9 cellular contexts compared by ENCODE assay signal in the genomic region with DNA sequence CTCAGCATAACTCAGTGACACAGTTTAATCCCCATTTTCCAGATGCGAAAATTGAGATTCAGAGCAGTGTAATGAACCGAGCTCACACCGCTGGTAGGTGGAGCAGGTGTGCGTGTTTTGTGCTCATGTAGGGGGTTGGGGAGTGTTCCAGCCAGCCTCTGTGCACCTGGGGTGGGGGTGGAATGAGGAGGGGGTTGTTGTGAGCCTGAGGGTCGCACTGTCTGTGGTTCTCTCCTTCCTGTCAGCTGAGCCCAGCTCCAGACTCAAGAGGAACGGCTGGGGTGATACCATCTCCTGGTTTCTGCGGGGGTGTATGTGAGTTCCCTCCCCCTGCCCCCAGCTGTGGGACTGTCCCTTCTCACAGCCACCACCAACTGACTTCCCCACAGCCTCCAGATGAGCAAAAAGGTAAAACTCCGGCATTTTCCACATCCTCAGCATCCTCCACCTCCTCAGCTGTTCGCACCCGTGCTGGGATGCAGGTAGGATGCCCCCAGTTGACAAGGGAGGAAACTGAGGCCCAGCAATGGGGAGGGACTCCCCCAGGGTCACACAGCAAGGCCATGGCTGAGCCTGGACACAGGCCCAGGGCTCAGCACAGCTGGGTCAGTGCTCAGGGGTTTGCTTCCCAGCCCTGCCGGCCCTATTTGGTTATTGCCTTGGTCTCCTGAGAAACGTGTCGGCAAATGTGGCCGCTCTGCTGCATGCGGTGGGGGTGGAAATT. TPM values are rescaled to one million over a fixed set of nuclear protein-coding genes. Genes with fewer than 3 reads are reported as not detected.
A peak's percentile ranks its signal among the peaks of the same experiment; 100 is the strongest.
DNase-seq lines count a peak whose midpoint lies in the region; ATAC-seq, FAIRE-seq and TF ChIP-seq lines count a peak whose summit lies in the region.
"Had no signal": no experiment of that assay in that cellular context is flagged by ENCODE, and none has a peak within 500 bp of the region (broad histone marks: within the 10 kb centered on the region; RNA-seq: fewer than 3 reads in every experiment).

No MANE protein-coding gene starts in this region.

- H3K27ac ChIP-seq in OCI-LY7 (ENCODE audit: low read depth, low read length, poor library complexity, severe bottlenecking) = peak overlapping the region; percentile 95

- no peaks in the 10 kb centered on the region for H3K27me3 Mint-ChIP-seq in natural killer cell treated with Interleukin-12 subunit alpha and Interleukin-12 subunit beta and Interleukin-15 and Interleukin-18, amount 100 ng/mL, for 72 hours
- peaks cover 4% of the 10 kb centered on the region for H3K27me3 Mint-ChIP-seq in type B pancreatic cell

- peaks cover 4% of the 10 kb centered on the region for H3K36me3 Mint-ChIP-seq in natural killer cell treated with Interleukin-12 subunit alpha and Interleukin-12 subunit beta and Interleukin-15 and Interleukin-18, amount 100 ng/mL, for 72 hours
- no peaks in the 10 kb centered on the region for H3K36me3 Mint-ChIP-seq in type B pancreatic cell

- no peaks in the 10 kb centered on the region for H3K9me2 ChIP-seq in OCI-LY7 (ENCODE audit: insufficient read depth, low read length)

- H2AFZ ChIP-seq in OCI-LY7 (ENCODE audit: low read length) = no peak overlapping the region

- peak overlapping the region; percentile 88 for H3K4me3 ChIP-seq in OCI-LY7 (ENCODE audit: low read depth, low read length, poor library complexity, severe bottlenecking)

- H3K9me3 Mint-ChIP-seq in natural killer cell treated with Interleukin-12 subunit alpha and Interleukin-12 subunit beta and Interleukin-15 and Interleukin-18, amount 100 ng/mL, for 72 hours = no peaks in the 10 kb centered on the region
- H3K9me3 Mint-ChIP-seq in type B pancreatic cell = no peaks in the 10 kb centered on the region

- intact Hi-C loops in OCI-LY7 (cut with micrococcal nuclease; ENCODE audit: unreplicated experiment) = loop anchor here (1.0 to 5.0 kb wide), 3 partner anchors 12 to 291 kb away; a partner anchor contains a TSS

- peaks cover 33% of the 10 kb centered on the region for H3K36me3 ChIP-seq in OCI-LY7 (ENCODE audit: insufficient read depth, low read length)

- peaks cover 69% of the 10 kb centered on the region for H3K4me1 ChIP-seq in OCI-LY7 (ENCODE audit: insufficient read depth, low read length, poor library complexity, severe bottlenecking)

- no peak for FAIRE-seq in frontal cortex (lab: Jason Lieb, UNC)
- FAIRE-seq: A204.1 had no signal

- ATAC-seq in natural killer cell treated with Interleukin-12 subunit alpha and Interleukin-12 subunit beta and Interleukin-15 and Interleukin-18, amount 100 ng/mL, for 72 hours = peak; percentile 53 to 61
- ATAC-seq in HG03097 (IDR thresholded peaks at IDR 0.05; ENCODE audit: low FRiP score, unreplicated experiment) = no peak

- POLR2A ChIA-PET in OCI-LY7 (lab: Charles Lee) = interaction anchor here (0.6 kb wide), 2 partner anchors 19 to 89 kb away, joined by 3 read pairs; no protein-coding TSS in a partner anchor

- peaks cover 46% of the 10 kb centered on the region for H3K79me2 ChIP-seq in OCI-LY7 (ENCODE audit: insufficient read depth, low read depth, low read length)

- H3K27ac Mint-ChIP-seq in natural killer cell treated with Interleukin-12 subunit alpha and Interleukin-12 subunit beta and Interleukin-15 and Interleukin-18, amount 100 ng/mL, for 72 hours = peak overlapping the region; percentile 88 to 91
- H3K27ac Mint-ChIP-seq in type B pancreatic cell = no peak overlapping the region

- peaks cover 35 to 37% of the 10 kb centered on the region in 2 donors for H3K4me1 Mint-ChIP-seq in natural killer cell treated with Interleukin-12 subunit alpha and Interleukin-12 subunit beta and Interleukin-15 and Interleukin-18, amount 100 ng/mL, for 72 hours (ENCODE audit: low read depth in 2 of 2)
- peaks cover 7% of the 10 kb centered on the region for H3K4me1 Mint-ChIP-seq in type B pancreatic cell (ENCODE audit: unreplicated experiment)

- H3K4me2 ChIP-seq in OCI-LY7 (ENCODE audit: low read length) = peak overlapping the region; percentile 93

- DNase-seq in DMS53 (lab: John Stamatoyannopoulos, UW) (peak; percentile 57), DMS53 treated with DMSO at 0.1 percent for 48 hours (lab: John Stamatoyannopoulos, UW; ENCODE audit: unreplicated experiment) (no peak), OCI-LY7 (ENCODE audit: low spot score) (peak; percentile 99), type B pancreatic cell (ENCODE audit: extremely low spot score, unreplicated experiment) (no peak), frontal cortex (ENCODE audit: low spot score in 2 of 2) (no peak)
- peak; percentile 73 for DNase-seq in activated effector memory CD4-positive, alpha-beta T cell treated with Interleukin-2 at 50 U/mL for 16 hours
- DNase-seq in natural killer cell treated with Interleukin-12 subunit alpha and Interleukin-12 subunit beta and Interleukin-15 and Interleukin-18, amount 100 ng/mL, for 72 hours (ENCODE audit: low spot score) = peak; percentile 83

- TF ChIP-seq CTCF in OCI-LY7 (conservative IDR thresholded peaks at IDR 0.05; ENCODE audit: low read length) (peak; percentile 31; the same call in 1 of the 2 replicates), type B pancreatic cell (conservative IDR thresholded peaks at IDR 0.05) (no peak)

- peak overlapping the region; percentile 98 for H3K4me3 Mint-ChIP-seq in natural killer cell treated with Interleukin-12 subunit alpha and Interleukin-12 subunit beta and Interleukin-15 and Interleukin-18, amount 100 ng/mL, for 72 hours
- no peak overlapping the region for H3K4me3 Mint-ChIP-seq in type B pancreatic cell

- BruUV-seq in OCI-LY7 (replicated peaks; lab: Mats Ljungman, UMichigan) = no TSS peak

- CTCF ChIA-PET in OCI-LY7 (lab: Charles Lee; ENCODE audit: unreplicated experiment) = no interaction called here

- no peaks in the 10 kb centered on the region for H3K9me3 ChIP-seq in OCI-LY7 (ENCODE audit: low read length)

- H4K20me1 ChIP-seq in OCI-LY7 (ENCODE audit: insufficient read depth, low read length) = no peaks in the 10 kb centered on the region

RNA-seq across cellular contexts. Expression of a gene that starts 2.1 kb away (rescaled TPM):
- total RNA-seq in OCI-LY7 (2014; rRNA removed; shearing (Covaris generic)) = 38.5 and 40.0 TPM in 2 replicates
- 39.1 and 45.7 TPM in 2 replicates for total RNA-seq in OCI-LY7 (2022)
- total RNA-seq in natural killer cell treated with Interleukin-12 subunit alpha and Interleukin-12 subunit beta and Interleukin-15 and Interleukin-18, amount 100 ng/mL, for 72 hours = 10 to 100 TPM; 23.9 to 29.1 TPM
- total RNA-seq in type B pancreatic cell (ENCODE audit: low replicate concordance) = 1.6 and 7.1 TPM in 2 replicates
- total RNA-seq in frontal cortex = 6.1 TPM

RNA-seq across cellular contexts. Expression of a gene that starts 9.5 kb away (rescaled TPM):
- total RNA-seq in OCI-LY7 (2014; rRNA removed; shearing (Covaris generic)) = 69.8 and 80.0 TPM in 2 replicates
- total RNA-seq in OCI-LY7 (2022) = 123 and 136 TPM in 2 replicates
- total RNA-seq in natural killer cell treated with Interleukin-12 subunit alpha and Interleukin-12 subunit beta and Interleukin-15 and Interleukin-18, amount 100 ng/mL, for 72 hours = 100 to 1,000 TPM; 119 to 132 TPM
- total RNA-seq in type B pancreatic cell (ENCODE audit: low replicate concordance) = 65.8 and 77.3 TPM in 2 replicates
- 40.4 TPM for total RNA-seq in frontal cortex

RNA-seq across cellular contexts. Expression of a gene that starts 26.3 kb away (rescaled TPM):
- total RNA-seq in OCI-LY7 (2014; rRNA removed; shearing (Covaris generic)) = 136 and 147 TPM in 2 replicates
- total RNA-seq in OCI-LY7 (2022) (132 and 165 TPM in 2 replicates), type B pancreatic cell (ENCODE audit: low replicate concordance) (18.7 and 42.4 TPM in 2 replicates), frontal cortex (18.3 TPM)
- total RNA-seq in natural killer cell treated with Interleukin-12 subunit alpha and Interleukin-12 subunit beta and Interleukin-15 and Interleukin-18, amount 100 ng/mL, for 72 hours = 100 to 1,000 TPM in 1 of 2 donors, 10 to 100 TPM in 1; 96.0 to 150 TPM

RNA-seq across cellular contexts. Expression of a gene that starts 41.3 kb away (rescaled TPM):
- 8.9 and 13.9 TPM in 2 replicates for total RNA-seq in OCI-LY7 (2014; rRNA removed; shearing (Covaris generic))
- 17.9 and 21.6 TPM in 2 replicates for total RNA-seq in OCI-LY7 (2022)
- total RNA-seq in natural killer cell treated with Interleukin-12 subunit alpha and Interleukin-12 subunit beta and Interleukin-15 and Interleukin-18, amount 100 ng/mL, for 72 hours = 10 to 100 TPM; 20.4 to 31.9 TPM
- 21.5 and 21.9 TPM in 2 replicates for total RNA-seq in type B pancreatic cell (ENCODE audit: low replicate concordance)
- total RNA-seq in frontal cortex = 7.3 TPM

Comparison
In these comparisons a context has a peak if more than half of its experiments do, and no peak if none do; other contexts are left out.
1. DNase-seq: peak in DMS53 (single experiment), OCI-LY7 (single experiment), activated effector memory CD4-positive, alpha-beta T cell treated with Interleukin-2 at 50 U/mL for 16 hours (single experiment) and natural killer cell treated with Interleukin-12 subunit alpha and Interleukin-12 subunit beta and Interleukin-15 and Interleukin-18, amount 100 ng/mL, for 72 hours (single experiment); none in DMS53 treated with DMSO at 0.1 percent for 48 hours (single experiment), type B pancreatic cell (single experiment) and frontal cortex (0 of 2).